ENCODE assay signal across 22 cellular contexts in the genomic region with DNA sequence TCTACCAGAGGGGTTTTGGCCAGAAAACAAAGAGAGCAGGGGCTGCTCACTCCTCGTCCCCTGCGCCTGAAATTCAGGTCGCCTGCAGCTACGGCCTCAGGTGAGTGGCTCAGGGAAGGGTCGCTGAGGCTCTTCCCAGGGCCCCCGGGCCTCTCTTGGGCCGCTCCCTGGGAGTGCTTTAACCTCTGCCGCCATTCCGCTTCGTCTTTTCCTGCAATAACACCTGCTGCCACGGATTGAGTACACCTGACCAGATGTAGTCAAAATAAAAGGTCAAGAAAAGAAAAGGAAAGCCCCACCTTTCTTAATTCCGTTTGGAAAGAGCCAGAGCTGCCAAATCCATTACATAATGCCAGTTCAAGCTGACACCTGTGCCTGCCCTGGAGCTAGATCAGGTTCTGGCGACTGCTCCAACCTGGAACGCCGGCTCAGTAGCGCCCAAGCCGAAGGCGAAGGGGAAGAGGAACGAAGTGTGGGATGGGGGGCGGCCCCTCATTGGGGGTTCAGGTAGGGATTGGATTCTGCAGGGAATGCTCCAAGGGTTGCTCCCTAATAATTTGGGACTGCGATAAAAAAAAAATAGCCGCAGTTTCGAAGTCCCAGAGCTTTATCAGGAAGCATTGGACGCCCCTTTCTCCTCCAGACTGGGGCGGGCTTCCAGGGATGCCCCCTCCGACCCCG.
A peak's percentile ranks its signal among the peaks of the same experiment; 100 is the strongest.
DNase-seq lines count a peak whose midpoint lies in the region; ATAC-seq lines count a peak whose summit lies in the region.
"Had no signal": no experiment of that assay in that cellular context is flagged by ENCODE, and none has a peak within 500 bp of the region (broad histone marks: within the 10 kb centered on the region; RNA-seq: fewer than 3 reads in every experiment).

No MANE protein-coding gene starts in this region.

- CTCF ChIA-PET in activated CD8-positive, alpha-beta memory T cell treated with anti-CD3 and anti-CD28 coated beads, Interleukin-2, amount 10 ng/mL, durations not matched to agents 7 days and 5 days (lab: Charles Lee), result interaction anchor here (1.6 to 7.0 kb wide), 5 partner anchors 12 to 909 kb away, joined by 4 to 78 read pairs (median 13); no protein-coding TSS in a partner anchor

- H3K27ac Mint-ChIP-seq in activated CD8-positive, alpha-beta memory T cell treated with anti-CD3 and anti-CD28 coated beads, Interleukin-2, amount 10 ng/mL, durations not matched to agents 7 days and 5 days, result peak overlapping the region; percentile 19
- no peak overlapping the region for H3K27ac Mint-ChIP-seq in activated T-helper 2 cell treated with anti-CD3 and anti-CD28 coated beads, Interferon-gamma antibody, Interleukin-2, Interleukin-4, amounts not matched to agents 10 μg/mL and 5 μg/mL and 100 μg/mL, durations not matched to agents 14 hours and 24 hours and 36 hours

- ATAC-seq in activated CD8-positive, alpha-beta memory T cell treated with anti-CD3 and anti-CD28 coated beads, Interleukin-2, amount 10 ng/mL, durations not matched to agents 7 days and 5 days, result no peak
- ATAC-seq: A549, HCT116, natural killer cell had no signal

- no peak overlapping the region for H3K4me3 Mint-ChIP-seq in activated CD8-positive, alpha-beta memory T cell treated with anti-CD3 and anti-CD28 coated beads, Interleukin-2, amount 10 ng/mL, durations not matched to agents 7 days and 5 days
- no peak overlapping the region for H3K4me3 Mint-ChIP-seq in activated T-helper 2 cell treated with anti-CD3 and anti-CD28 coated beads, Interferon-gamma antibody, Interleukin-2, Interleukin-4, amounts not matched to agents 10 μg/mL and 5 μg/mL and 100 μg/mL, durations not matched to agents 14 hours and 24 hours and 36 hours (ENCODE audit: low read depth)
- H3K4me3 Mint-ChIP-seq: natural killer cell; stimulated activated naive CD8-positive, alpha-beta T cell treated with anti-CD3 and anti-CD28 coated beads, Interleukin-15, Interleukin-2, amounts not matched to agents 100 ng/mL and 50 ng/mL, for 24 hours had no signal

- H3K4me1 Mint-ChIP-seq in activated CD8-positive, alpha-beta memory T cell treated with anti-CD3 and anti-CD28 coated beads, Interleukin-2, amount 10 ng/mL, durations not matched to agents 7 days and 5 days, result peaks cover 7% of the 10 kb centered on the region
- peaks cover 7% of the 10 kb centered on the region for H3K4me1 Mint-ChIP-seq in activated T-helper 2 cell treated with anti-CD3 and anti-CD28 coated beads, Interferon-gamma antibody, Interleukin-2, Interleukin-4, amounts not matched to agents 10 μg/mL and 5 μg/mL and 100 μg/mL, durations not matched to agents 14 hours and 24 hours and 36 hours (ENCODE audit: low read depth)

- peak overlapping the region; percentile 93 for H3K27ac ChIP-seq in cingulate gyrus (ENCODE audit: low read depth, low read length)
- H3K27ac ChIP-seq: A549, BLaER1, SK-N-MC had no signal

- DNase-seq in activated CD8-positive, alpha-beta memory T cell treated with anti-CD3 and anti-CD28 coated beads, Interleukin-2, amount 10 ng/mL, durations not matched to agents 7 days and 5 days, result no peak
- no peak for DNase-seq in activated CD8-positive, alpha-beta memory T cell treated with anti-CD3 and anti-CD28 coated beads, Interleukin-2, amount 50 U/mL, for 4 hours
- DNase-seq in left kidney (ENCODE audit: low read depth, low spot score) (peak; percentile 7), NCI-H1105 (lab: John Stamatoyannopoulos, UW) (no peak), OCI-M2 (lab: John Stamatoyannopoulos, UW; ENCODE audit: unreplicated experiment) (no peak), NCI-H748 (lab: John Stamatoyannopoulos, UW; ENCODE audit: unreplicated experiment) (no peak)
- no peak for DNase-seq in activated T-helper 2 cell treated with anti-CD3 and anti-CD28 coated beads, Interferon-gamma antibody, Interleukin-2, Interleukin-4, amounts not matched to agents 10 μg/mL and 5 μg/mL and 100 μg/mL, durations not matched to agents 14 hours and 24 hours and 36 hours (ENCODE audit: low spot score)
- DNase-seq: activated gamma-delta T cell; GDM1; IMR-90; kidney glomerular epithelial cell; mesendoderm; MM.1S; natural killer cell; NCI-H187 treated with DMSO at 0.1 percent for 48 hours; NK-92 treated with Interleukin-12 subunit alpha and Interleukin-12 subunit beta, amount 100 ng/mL, for 24 hours had no signal

- no peaks in the 10 kb centered on the region for H3K9me3 Mint-ChIP-seq in activated CD8-positive, alpha-beta memory T cell treated with anti-CD3 and anti-CD28 coated beads, Interleukin-2, amount 10 ng/mL, durations not matched to agents 7 days and 5 days (ENCODE audit: low read depth)
- H3K9me3 Mint-ChIP-seq in activated T-helper 2 cell treated with anti-CD3 and anti-CD28 coated beads, Interferon-gamma antibody, Interleukin-2, Interleukin-4, amounts not matched to agents 10 μg/mL and 5 μg/mL and 100 μg/mL, durations not matched to agents 14 hours and 24 hours and 36 hours, result no peaks in the 10 kb centered on the region
- H3K9me3 Mint-ChIP-seq: natural killer cell; stimulated activated naive CD8-positive, alpha-beta T cell treated with anti-CD3 and anti-CD28 coated beads, Interleukin-15, Interleukin-2, amounts not matched to agents 100 ng/mL and 50 ng/mL, for 24 hours had no signal

- intact Hi-C loops in activated T-helper 2 cell treated with anti-CD3 and anti-CD28 coated beads, Interferon-gamma antibody, Interleukin-2, Interleukin-4, amounts not matched to agents 10 μg/mL and 5 μg/mL and 100 μg/mL, durations not matched to agents 14 hours and 24 hours and 36 hours (cut with micrococcal nuclease), result no loop called here

- H3K27me3 Mint-ChIP-seq in activated CD8-positive, alpha-beta memory T cell treated with anti-CD3 and anti-CD28 coated beads, Interleukin-2, amount 10 ng/mL, durations not matched to agents 7 days and 5 days, result peaks cover 97% of the 10 kb centered on the region
- peaks cover 92% of the 10 kb centered on the region for H3K27me3 Mint-ChIP-seq in activated T-helper 2 cell treated with anti-CD3 and anti-CD28 coated beads, Interferon-gamma antibody, Interleukin-2, Interleukin-4, amounts not matched to agents 10 μg/mL and 5 μg/mL and 100 μg/mL, durations not matched to agents 14 hours and 24 hours and 36 hours (ENCODE audit: low read depth)

- H3K36me3 Mint-ChIP-seq in activated CD8-positive, alpha-beta memory T cell treated with anti-CD3 and anti-CD28 coated beads, Interleukin-2, amount 10 ng/mL, durations not matched to agents 7 days and 5 days, result peaks cover 2% of the 10 kb centered on the region
- H3K36me3 Mint-ChIP-seq in activated T-helper 2 cell treated with anti-CD3 and anti-CD28 coated beads, Interferon-gamma antibody, Interleukin-2, Interleukin-4, amounts not matched to agents 10 μg/mL and 5 μg/mL and 100 μg/mL, durations not matched to agents 14 hours and 24 hours and 36 hours (ENCODE audit: low read depth), result no peaks in the 10 kb centered on the region
